8 cellular contexts compared by ENCODE assay signal in genomic region chr6:24721461-24722215, GRCh38. TPM values are rescaled to one million over a fixed set of nuclear protein-coding genes. Genes with fewer than 3 reads are reported as not detected.
A peak's percentile ranks its signal among the peaks of the same experiment; 100 is the strongest.
DNase-seq lines count a peak whose midpoint lies in the region; ATAC-seq, FAIRE-seq and TF ChIP-seq lines count a peak whose summit lies in the region.

No MANE protein-coding gene starts in this region.

- FAIRE-seq in GM12891 (lab: Jason Lieb, UNC): no peak

- ATAC-seq in HG02571 (IDR thresholded peaks at IDR 0.05; ENCODE audit: unreplicated experiment): peak; percentile 43

- no peak for TF ChIP-seq CTCF in smooth muscle cell (IDR thresholded peaks at IDR 0.05; ENCODE audit: borderline replicate concordance, insufficient read depth, poor library complexity, severe bottlenecking)

- peak overlapping the region; percentile 74; the same call in 1 of the 2 replicates for H3K4me3 ChIP-seq in iPS DF 6.9 (ENCODE audit: low read length)
- peak overlapping the region; percentile 61 for H3K4me3 ChIP-seq in smooth muscle cell

- H2AFZ ChIP-seq in smooth muscle cell (ENCODE audit: low read depth): peak overlapping the region; percentile 78

- peaks cover 3% of the 10 kb centered on the region for H3F3A ChIP-seq in smooth muscle cell (ENCODE audit: low read depth)

- H3K4me1 ChIP-seq in iPS DF 6.9 (ENCODE audit: control insufficient read depth, insufficient read depth, low read length): no peaks in the 10 kb centered on the region
- peaks cover 15% of the 10 kb centered on the region for H3K4me1 ChIP-seq in smooth muscle cell (ENCODE audit: low read depth)

- H3K79me2 ChIP-seq in smooth muscle cell (ENCODE audit: low read depth): peaks cover 39% of the 10 kb centered on the region

- peak overlapping the region; percentile 77 for H3K4me2 ChIP-seq in smooth muscle cell

- H3K9me3 ChIP-seq in iPS DF 6.9 (ENCODE audit: control insufficient read depth, insufficient read depth, low read length) (no peaks in the 10 kb centered on the region), smooth muscle cell (replicated peaks; ENCODE audit: low read depth) (no peaks in the 10 kb centered on the region)

- H3K27ac ChIP-seq in angular gyrus (ENCODE audit: low read depth, low read length) (peak overlapping the region; percentile 99), iPS DF 6.9 (ENCODE audit: low read length) (peak overlapping the region; percentile 48), smooth muscle cell (ENCODE audit: low read depth) (peak overlapping the region; percentile 89)

- peaks cover 32% of the 10 kb centered on the region for H4K20me1 ChIP-seq in smooth muscle cell (ENCODE audit: low read depth)

- H3K36me3 ChIP-seq in iPS DF 6.9 (ENCODE audit: control insufficient read depth, insufficient read depth, low read length) (no peaks in the 10 kb centered on the region), smooth muscle cell (ENCODE audit: low read depth) (no peaks in the 10 kb centered on the region)

- no CpG with 5 or more reads among the region's 26 CpGs for WGBS in iPS DF 6.9 (ENCODE audit: insufficient coverage, insufficient read length)
- WGBS in smooth muscle cell (ENCODE audit: low lambda C conversion rate): 11% methylated on average over 26 of the region's 26 CpGs

- peak; percentile 44 for DNase-seq in 8988T
- DNase-seq in GM12891 (ENCODE audit: insufficient read length, low spot score): no peak
- peak; percentile 79 to 81 for DNase-seq in NCI-H1930 (lab: John Stamatoyannopoulos, UW)
- no peak for DNase-seq in iPS DF 6.9 (ENCODE audit: low read depth, low spot score)
- DNase-seq in smooth muscle cell (lab: John Stamatoyannopoulos, UW; ENCODE audit: unreplicated experiment): no peak
- DNase-seq in stimulated activated CD4-positive, alpha-beta T cell treated with anti-CD3 and anti-CD28 coated beads, Interleukin-1b, Interleukin-23, amount 100 ng/mL, for 48 hours: no peak

- no peaks in the 10 kb centered on the region for H3K27me3 ChIP-seq in iPS DF 6.9 (ENCODE audit: control insufficient read depth, insufficient read depth, low read length)
- no peaks in the 10 kb centered on the region for H3K27me3 ChIP-seq in smooth muscle cell (ENCODE audit: low read depth)

- TF ChIP-seq POLR2A in GM12891 (IDR thresholded peaks at IDR 0.05; ENCODE audit: low read depth, low read length): peak; percentile 93

- H3K9ac ChIP-seq in smooth muscle cell (ENCODE audit: low read depth): peak overlapping the region; percentile 100

TF ChIP-seq in GM12891, 5 proteins besides CTCF, POLR2A, EP300 and RAD21:
- TF ChIP-seq PAX5 (IDR thresholded peaks at IDR 0.05; ENCODE audit: insufficient read depth, low read length, severe bottlenecking) (no peak), TAF1 (IDR thresholded peaks at IDR 0.05; ENCODE audit: low read depth, low read length) (peak; percentile 68), POLR2AphosphoS5 (IDR thresholded peaks at IDR 0.05; ENCODE audit: low read depth, low read length) (peak; percentile 92), POU2F2 (IDR thresholded peaks at IDR 0.05; ENCODE audit: low read depth, low read length) (peak; percentile 64; the same call in 1 of the 2 replicates), SPI1 (IDR thresholded peaks at IDR 0.05; ENCODE audit: low read depth, low read length) (no peak)

RNA-seq across cellular contexts. Expression of gene C6orf62, which starts 2.7 kb away (rescaled TPM):
- 51.0 TPM for polyA plus RNA-seq in GM12891 (2012; ENCODE audit: low read depth, missing spikeins)
- total RNA-seq in smooth muscle cell: 61.4 and 79.1 TPM in 2 replicates
- polyA plus RNA-seq in smooth muscle cell: 32.4 and 33.1 TPM in 2 replicates

RNA-seq across cellular contexts. Expression of gene GMNN, which starts 53.1 kb away (rescaled TPM):
- polyA plus RNA-seq in GM12891 (2012; ENCODE audit: low read depth, missing spikeins): 38.9 TPM
- 31.8 and 42.5 TPM in 2 replicates for total RNA-seq in smooth muscle cell
- polyA plus RNA-seq in smooth muscle cell: 36.7 and 46.4 TPM in 2 replicates

RNA-seq across cellular contexts. Expression of gene ACOT13, which starts 54.8 kb away (rescaled TPM):
- polyA plus RNA-seq in GM12891 (2012; ENCODE audit: low read depth, missing spikeins): 23.6 TPM
- total RNA-seq in smooth muscle cell: 7.3 and 14.0 TPM in 2 replicates
- 35.2 and 43.7 TPM in 2 replicates for polyA plus RNA-seq in smooth muscle cell

RNA-seq across cellular contexts. Expression of gene TDP2, which starts 54.9 kb away (rescaled TPM):
- 35.0 TPM for polyA plus RNA-seq in GM12891 (2012; ENCODE audit: low read depth, missing spikeins)
- 13.0 and 27.9 TPM in 2 replicates for total RNA-seq in smooth muscle cell
- 15.9 and 16.2 TPM in 2 replicates for polyA plus RNA-seq in smooth muscle cell

Comparison
In these comparisons a context has a peak if more than half of its experiments do, and no peak if none do; other contexts are left out.
1. DNase-seq: peak in 8988T (single experiment) and NCI-H1930 (2 of 2); none in GM12891 (single experiment), iPS DF 6.9 (single experiment), smooth muscle cell (single experiment) and stimulated activated CD4-positive, alpha-beta T cell treated with anti-CD3 and anti-CD28 coated beads, Interleukin-1b, Interleukin-23, amount 100 ng/mL, for 48 hours (single experiment).
2. H3K27ac ChIP-seq: peak in every context shown above with its lines; median percentile 99 in angular gyrus; 89 in smooth muscle cell; 48 in iPS DF 6.9.